18 cellular contexts compared by ENCODE assay signal in the genomic region with DNA sequence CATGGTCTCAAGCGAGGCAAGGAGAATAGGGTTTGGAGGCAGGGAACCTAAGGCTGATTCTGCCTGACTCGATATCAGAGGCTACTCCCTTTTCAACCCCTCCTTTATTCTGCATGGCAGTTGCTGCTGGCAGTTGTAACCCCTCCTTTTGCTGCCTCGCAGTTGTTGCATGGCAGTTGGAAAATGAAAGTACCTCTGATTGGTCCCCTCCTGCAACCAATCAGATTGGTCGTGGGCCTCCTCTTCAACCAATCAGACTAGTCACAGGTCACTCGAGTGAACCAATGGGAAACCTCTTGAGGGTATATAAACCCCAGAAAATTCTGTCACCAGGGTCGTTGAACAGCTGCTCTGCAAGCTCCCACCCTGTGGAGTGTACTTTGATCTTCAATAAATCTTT.
DNase-seq lines count a peak whose midpoint lies in the region; ATAC-seq and TF ChIP-seq lines count a peak whose summit lies in the region.
"Had no signal": no experiment of that assay in that cellular context is flagged by ENCODE, and none has a peak within 500 bp of the region (broad histone marks: within the 10 kb centered on the region; RNA-seq: fewer than 3 reads in every experiment).

No MANE protein-coding gene starts in this region.

- TF ChIP-seq EP300 in transverse colon (IDR thresholded peaks at IDR 0.05; ENCODE audit: low read depth) = no peak

- CTCF ChIA-PET in A673 (lab: Charles Lee) (no interaction called here), GM10248 (lab: Yijun Ruan, JAX) (interaction anchor here (1.1 kb wide), 1 partner anchor 10 kb away, joined by 4 read pairs; no protein-coding TSS in a partner anchor)

- H3K36me3 ChIP-seq in A673 (ENCODE audit: insufficient read depth, low read length, poor library complexity, severe bottlenecking) (no peaks in the 10 kb centered on the region), adrenal gland (replicated peaks in 1 of 2) (no peaks in the 10 kb centered on the region), transverse colon (no peaks in the 10 kb centered on the region)
- H3K36me3 ChIP-seq: upper lobe of left lung had no signal

- in situ Hi-C loops in transverse colon (cut with MboI; ENCODE audit: low pct_ligation_motif_present in 1 of 4, low pct_unique_long_range_greater_than_20kb in 1 of 4, low sequenced_read_pairs in 3 of 4) = no loop called here

- peak; percentile 56 for ATAC-seq in GM19351 (IDR thresholded peaks at IDR 0.05; ENCODE audit: unreplicated experiment)
- ATAC-seq in GM21619 (IDR thresholded peaks at IDR 0.05; ENCODE audit: unreplicated experiment) = no peak
- ATAC-seq: stimulated activated effector memory CD8-positive, alpha-beta T cell treated with anti-CD3 and anti-CD28 coated beads, Interleukin-12 subunit alpha, Interleukin-12 subunit beta, amount 100 ng/mL, for 72 hours had no signal

- H3K9me3 ChIP-seq in A673 (ENCODE audit: low read depth, low read length, poor library complexity, severe bottlenecking) = no peaks in the 10 kb centered on the region
- peaks cover 0 to 4% (median 0%) of the 10 kb centered on the region in 3 donors for H3K9me3 ChIP-seq in adrenal gland (replicated peaks in 1 of 3)
- no peaks in the 10 kb centered on the region for H3K9me3 ChIP-seq in transverse colon
- H3K9me3 ChIP-seq: upper lobe of left lung had no signal

- intact Hi-C loops in A673 (cut with micrococcal nuclease; ENCODE audit: unreplicated experiment) = no loop called here
- intact Hi-C loops in adrenal gland (cut with DNase I) = no loop called here
- intact Hi-C loops in transverse colon (cut with DNase I; ENCODE audit: low total_unique reads) = no loop called here

- H3K4me1 ChIP-seq in A673 (ENCODE audit: insufficient read depth, low read length, poor library complexity, severe bottlenecking) = no peaks in the 10 kb centered on the region
- H3K4me1 ChIP-seq in adrenal gland (replicated peaks in 1 of 2) = no peaks in the 10 kb centered on the region
- H3K4me1 ChIP-seq in transverse colon = no peaks in the 10 kb centered on the region
- H3K4me1 ChIP-seq: upper lobe of left lung had no signal

- TF ChIP-seq POLR2A in NB4 (IDR thresholded peaks at IDR 0.05; ENCODE audit: extremely low read depth, insufficient read length) = no peak
- TF ChIP-seq POLR2A in adrenal gland (IDR thresholded peaks at IDR 0.05) = no peak
- TF ChIP-seq POLR2A in transverse colon (IDR thresholded peaks at IDR 0.05) = no peak

- H3K27me3 ChIP-seq in A673 (replicated peaks; ENCODE audit: insufficient read depth, low read depth, low read length, poor library complexity) = no peaks in the 10 kb centered on the region
- no peaks in the 10 kb centered on the region for H3K27me3 ChIP-seq in adrenal gland
- H3K27me3 ChIP-seq in transverse colon = no peaks in the 10 kb centered on the region
- H3K27me3 ChIP-seq: upper lobe of left lung had no signal

- 86 to 89% (median 88%) methylated on average over 5 to 6 of the region's 6 CpGs for WGBS in adrenal gland, 4 donors
- WGBS in transverse colon (ENCODE audit: low coverage in 1 of 2), 2 donors = 60 to 64% methylated on average over 1 to 6 of the region's 6 CpGs

- DNase-seq in A673 (ENCODE audit: low spot score) (peak; percentile 61), NB4 (ENCODE audit: low read depth) (peak; percentile 17), adrenal gland (peak in 4 of 7 donors; percentile 14 to 48 (median 20)), GM10248 (ENCODE audit: extremely low spot score) (no peak), D341Med (ENCODE audit: low spot score) (no peak), transverse colon (no peak)
- DNase-seq: AML-193, amygdala, DMS79 treated with DMSO at 0.1 percent for 48 hours, glutamatergic neuron, NCI-H1048, NCI-H226, nucleus accumbens, upper lobe of left lung had no signal

- POLR2A ChIA-PET in A673 (lab: Charles Lee; ENCODE audit: low non-redundant PET) = no interaction called here
- POLR2A ChIA-PET in GM10248 (lab: Yijun Ruan, JAX) = no interaction called here

- H3K4me3 ChIP-seq in A673 (ENCODE audit: low read depth, low read length, poor library complexity, severe bottlenecking) (no peak overlapping the region), NB4 (ENCODE audit: low read depth, low read length) (no peak overlapping the region), adrenal gland (no peak overlapping the region), transverse colon (no peak overlapping the region)
- H3K4me3 ChIP-seq: upper lobe of left lung had no signal

- H3K27ac ChIP-seq in A673 (ENCODE audit: low read depth, low read length, poor library complexity, severe bottlenecking) (no peak overlapping the region), adrenal gland (no peak overlapping the region), transverse colon (no peak overlapping the region)
- H3K27ac ChIP-seq: epithelial cell of prostate, upper lobe of left lung had no signal

- BruUV-seq in A673 (replicated peaks; lab: Mats Ljungman, UMichigan) = no TSS peak

- TF ChIP-seq CTCF in A673 (conservative IDR thresholded peaks at IDR 0.05; ENCODE audit: low read depth, low read length) (no peak), NB4 (IDR thresholded peaks at IDR 0.05; ENCODE audit: low read depth, low read length) (no peak), adrenal gland (IDR thresholded peaks at IDR 0.05) (no peak), GM10248 (IDR thresholded peaks at IDR 0.05; ENCODE audit: control extremely low read depth, extremely low read depth, low read depth, missing control alignments) (no peak), transverse colon (IDR thresholded peaks at IDR 0.05) (no peak)

Comparison
In these comparisons a context has a peak if more than half of its experiments do, and no peak if none do; other contexts are left out.
1. DNase-seq: peak in A673 (single experiment), NB4 (single experiment) and adrenal gland (4 of 7); none in GM10248 (single experiment), D341Med (single experiment) and transverse colon (single experiment).